1 cellular context compared by ENCODE assay signal in the genomic region with DNA sequence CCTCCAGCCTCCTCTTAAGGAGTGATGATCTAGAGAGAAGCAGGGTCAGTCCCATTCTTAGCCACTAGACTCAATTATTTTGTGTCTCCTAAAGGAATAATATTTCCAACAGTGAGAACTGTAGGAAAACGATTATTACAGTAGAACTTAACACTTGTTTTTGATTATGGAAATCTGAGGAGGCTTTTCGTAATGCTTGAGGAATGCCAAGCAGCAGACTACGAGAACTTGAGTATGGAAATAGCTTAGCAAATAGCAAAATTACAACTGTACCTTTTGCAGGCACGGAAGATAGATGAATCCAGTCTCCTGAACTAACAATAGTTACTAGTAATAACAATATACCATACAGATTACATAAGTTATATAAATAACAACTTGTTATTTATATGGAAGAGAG.
TF ChIP-seq lines count a peak whose summit lies in the region.

No MANE protein-coding gene starts in this region.

TF ChIP-seq in GM23338, 12 proteins besides CTCF, POLR2A, EP300 and RAD21 (continued from another document):
- TF ChIP-seq, protein P1, sequence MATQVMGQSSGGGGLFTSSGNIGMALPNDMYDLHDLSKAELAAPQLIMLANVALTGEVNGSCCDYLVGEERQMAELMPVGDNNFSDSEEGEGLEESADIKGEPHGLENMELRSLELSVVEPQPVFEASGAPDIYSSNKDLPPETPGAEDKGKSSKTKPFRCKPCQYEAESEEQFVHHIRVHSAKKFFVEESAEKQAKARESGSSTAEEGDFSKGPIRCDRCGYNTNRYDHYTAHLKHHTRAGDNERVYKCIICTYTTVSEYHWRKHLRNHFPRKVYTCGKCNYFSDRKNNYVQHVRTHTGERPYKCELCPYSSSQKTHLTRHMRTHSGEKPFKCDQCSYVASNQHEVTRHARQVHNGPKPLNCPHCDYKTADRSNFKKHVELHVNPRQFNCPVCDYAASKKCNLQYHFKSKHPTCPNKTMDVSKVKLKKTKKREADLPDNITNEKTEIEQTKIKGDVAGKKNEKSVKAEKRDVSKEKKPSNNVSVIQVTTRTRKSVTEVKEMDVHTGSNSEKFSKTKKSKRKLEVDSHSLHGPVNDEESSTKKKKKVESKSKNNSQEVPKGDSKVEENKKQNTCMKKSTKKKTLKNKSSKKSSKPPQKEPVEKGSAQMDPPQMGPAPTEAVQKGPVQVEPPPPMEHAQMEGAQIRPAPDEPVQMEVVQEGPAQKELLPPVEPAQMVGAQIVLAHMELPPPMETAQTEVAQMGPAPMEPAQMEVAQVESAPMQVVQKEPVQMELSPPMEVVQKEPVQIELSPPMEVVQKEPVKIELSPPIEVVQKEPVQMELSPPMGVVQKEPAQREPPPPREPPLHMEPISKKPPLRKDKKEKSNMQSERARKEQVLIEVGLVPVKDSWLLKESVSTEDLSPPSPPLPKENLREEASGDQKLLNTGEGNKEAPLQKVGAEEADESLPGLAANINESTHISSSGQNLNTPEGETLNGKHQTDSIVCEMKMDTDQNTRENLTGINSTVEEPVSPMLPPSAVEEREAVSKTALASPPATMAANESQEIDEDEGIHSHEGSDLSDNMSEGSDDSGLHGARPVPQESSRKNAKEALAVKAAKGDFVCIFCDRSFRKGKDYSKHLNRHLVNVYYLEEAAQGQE (IDR thresholded peaks at IDR 0.05; ENCODE audit: unreplicated experiment) = no peak
- TF ChIP-seq, protein P2, sequence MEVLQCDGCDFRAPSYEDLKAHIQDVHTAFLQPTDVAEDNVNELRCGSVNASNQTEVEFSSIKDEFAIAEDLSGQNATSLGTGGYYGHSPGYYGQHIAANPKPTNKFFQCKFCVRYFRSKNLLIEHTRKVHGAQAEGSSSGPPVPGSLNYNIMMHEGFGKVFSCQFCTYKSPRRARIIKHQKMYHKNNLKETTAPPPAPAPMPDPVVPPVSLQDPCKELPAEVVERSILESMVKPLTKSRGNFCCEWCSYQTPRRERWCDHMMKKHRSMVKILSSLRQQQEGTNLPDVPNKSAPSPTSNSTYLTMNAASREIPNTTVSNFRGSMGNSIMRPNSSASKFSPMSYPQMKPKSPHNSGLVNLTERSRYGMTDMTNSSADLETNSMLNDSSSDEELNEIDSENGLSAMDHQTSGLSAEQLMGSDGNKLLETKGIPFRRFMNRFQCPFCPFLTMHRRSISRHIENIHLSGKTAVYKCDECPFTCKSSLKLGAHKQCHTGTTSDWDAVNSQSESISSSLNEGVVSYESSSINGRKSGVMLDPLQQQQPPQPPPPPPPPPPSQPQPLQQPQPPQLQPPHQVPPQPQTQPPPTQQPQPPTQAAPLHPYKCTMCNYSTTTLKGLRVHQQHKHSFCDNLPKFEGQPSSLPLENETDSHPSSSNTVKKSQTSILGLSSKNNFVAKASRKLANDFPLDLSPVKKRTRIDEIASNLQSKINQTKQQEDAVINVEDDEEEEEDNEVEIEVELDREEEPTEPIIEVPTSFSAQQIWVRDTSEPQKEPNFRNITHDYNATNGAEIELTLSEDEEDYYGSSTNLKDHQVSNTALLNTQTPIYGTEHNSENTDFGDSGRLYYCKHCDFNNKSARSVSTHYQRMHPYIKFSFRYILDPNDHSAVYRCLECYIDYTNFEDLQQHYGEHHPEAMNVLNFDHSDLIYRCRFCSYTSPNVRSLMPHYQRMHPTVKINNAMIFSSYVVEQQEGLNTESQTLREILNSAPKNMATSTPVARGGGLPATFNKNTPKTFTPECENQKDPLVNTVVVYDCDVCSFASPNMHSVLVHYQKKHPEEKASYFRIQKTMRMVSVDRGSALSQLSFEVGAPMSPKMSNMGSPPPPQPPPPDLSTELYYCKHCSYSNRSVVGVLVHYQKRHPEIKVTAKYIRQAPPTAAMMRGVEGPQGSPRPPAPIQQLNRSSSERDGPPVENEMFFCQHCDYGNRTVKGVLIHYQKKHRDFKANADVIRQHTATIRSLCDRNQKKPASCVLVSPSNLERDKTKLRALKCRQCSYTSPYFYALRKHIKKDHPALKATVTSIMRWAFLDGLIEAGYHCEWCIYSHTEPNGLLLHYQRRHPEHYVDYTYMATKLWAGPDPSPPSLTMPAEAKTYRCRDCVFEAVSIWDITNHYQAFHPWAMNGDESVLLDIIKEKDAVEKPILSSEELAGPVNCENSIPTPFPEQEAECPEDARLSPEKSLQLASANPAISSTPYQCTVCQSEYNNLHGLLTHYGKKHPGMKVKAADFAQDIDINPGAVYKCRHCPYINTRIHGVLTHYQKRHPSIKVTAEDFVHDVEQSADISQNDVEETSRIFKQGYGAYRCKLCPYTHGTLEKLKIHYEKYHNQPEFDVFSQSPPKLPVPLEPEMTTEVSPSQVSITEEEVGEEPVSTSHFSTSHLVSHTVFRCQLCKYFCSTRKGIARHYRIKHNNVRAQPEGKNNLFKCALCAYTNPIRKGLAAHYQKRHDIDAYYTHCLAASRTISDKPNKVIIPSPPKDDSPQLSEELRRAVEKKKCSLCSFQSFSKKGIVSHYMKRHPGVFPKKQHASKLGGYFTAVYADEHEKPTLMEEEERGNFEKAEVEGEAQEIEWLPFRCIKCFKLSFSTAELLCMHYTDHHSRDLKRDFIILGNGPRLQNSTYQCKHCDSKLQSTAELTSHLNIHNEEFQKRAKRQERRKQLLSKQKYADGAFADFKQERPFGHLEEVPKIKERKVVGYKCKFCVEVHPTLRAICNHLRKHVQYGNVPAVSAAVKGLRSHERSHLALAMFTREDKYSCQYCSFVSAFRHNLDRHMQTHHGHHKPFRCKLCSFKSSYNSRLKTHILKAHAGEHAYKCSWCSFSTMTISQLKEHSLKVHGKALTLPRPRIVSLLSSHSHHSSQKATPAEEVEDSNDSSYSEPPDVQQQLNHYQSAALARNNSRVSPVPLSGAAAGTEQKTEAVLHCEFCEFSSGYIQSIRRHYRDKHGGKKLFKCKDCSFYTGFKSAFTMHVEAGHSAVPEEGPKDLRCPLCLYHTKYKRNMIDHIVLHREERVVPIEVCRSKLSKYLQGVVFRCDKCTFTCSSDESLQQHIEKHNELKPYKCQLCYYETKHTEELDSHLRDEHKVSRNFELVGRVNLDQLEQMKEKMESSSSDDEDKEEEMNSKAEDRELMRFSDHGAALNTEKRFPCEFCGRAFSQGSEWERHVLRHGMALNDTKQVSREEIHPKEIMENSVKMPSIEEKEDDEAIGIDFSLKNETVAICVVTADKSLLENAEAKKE (CRISPR knock-in tag; IDR thresholded peaks at IDR 0.05) = no peak
- TF ChIP-seq NANOG (IDR thresholded peaks at IDR 0.05; ENCODE audit: borderline replicate concordance) (no peak), EZH2phosphoT487 (IDR thresholded peaks at IDR 0.05; ENCODE audit: unreplicated experiment) (no peak), JUNB (IDR thresholded peaks at IDR 0.05; ENCODE audit: unreplicated experiment) (no peak), EZH2 (IDR thresholded peaks at IDR 0.05; ENCODE audit: low read depth, unreplicated experiment) (no peak), CREB1 (CRISPR knock-in tag; IDR thresholded peaks at IDR 0.05; ENCODE audit: low read depth) (no peak)
- TF ChIP-seq, protein P3, sequence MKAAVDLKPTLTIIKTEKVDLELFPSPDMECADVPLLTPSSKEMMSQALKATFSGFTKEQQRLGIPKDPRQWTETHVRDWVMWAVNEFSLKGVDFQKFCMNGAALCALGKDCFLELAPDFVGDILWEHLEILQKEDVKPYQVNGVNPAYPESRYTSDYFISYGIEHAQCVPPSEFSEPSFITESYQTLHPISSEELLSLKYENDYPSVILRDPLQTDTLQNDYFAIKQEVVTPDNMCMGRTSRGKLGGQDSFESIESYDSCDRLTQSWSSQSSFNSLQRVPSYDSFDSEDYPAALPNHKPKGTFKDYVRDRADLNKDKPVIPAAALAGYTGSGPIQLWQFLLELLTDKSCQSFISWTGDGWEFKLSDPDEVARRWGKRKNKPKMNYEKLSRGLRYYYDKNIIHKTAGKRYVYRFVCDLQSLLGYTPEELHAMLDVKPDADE (IDR thresholded peaks at IDR 0.05) = no peak
